In the genomic region with DNA sequence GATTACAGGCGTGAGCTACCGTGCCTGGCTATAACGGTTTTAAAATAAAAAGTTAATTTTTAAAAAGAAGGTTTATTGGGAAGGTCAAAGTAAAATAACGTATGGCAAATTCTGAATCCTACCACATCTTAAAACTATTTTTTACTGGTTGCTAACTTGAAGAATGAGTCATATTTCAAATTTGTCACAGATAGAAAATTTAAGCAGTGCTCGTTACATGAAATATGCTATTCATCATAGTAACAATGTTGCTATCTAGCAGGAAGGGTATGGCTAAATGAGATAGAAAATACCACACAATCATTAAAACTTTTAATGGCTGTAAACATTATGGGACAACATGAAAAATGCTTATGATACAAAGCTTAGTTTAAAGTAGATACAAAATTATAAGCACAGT, we compare ENCODE assay signal across 1 cellular context.
TF ChIP-seq lines count a peak whose summit lies in the region.

No MANE protein-coding gene starts in this region.

TF ChIP-seq in SK-N-SH treated with all-trans-retinoic acid at 6 μM for 48 hours, 23 proteins besides CTCF, POLR2A, EP300 and RAD21 (continued from another document):
- TF ChIP-seq, protein P1, sequence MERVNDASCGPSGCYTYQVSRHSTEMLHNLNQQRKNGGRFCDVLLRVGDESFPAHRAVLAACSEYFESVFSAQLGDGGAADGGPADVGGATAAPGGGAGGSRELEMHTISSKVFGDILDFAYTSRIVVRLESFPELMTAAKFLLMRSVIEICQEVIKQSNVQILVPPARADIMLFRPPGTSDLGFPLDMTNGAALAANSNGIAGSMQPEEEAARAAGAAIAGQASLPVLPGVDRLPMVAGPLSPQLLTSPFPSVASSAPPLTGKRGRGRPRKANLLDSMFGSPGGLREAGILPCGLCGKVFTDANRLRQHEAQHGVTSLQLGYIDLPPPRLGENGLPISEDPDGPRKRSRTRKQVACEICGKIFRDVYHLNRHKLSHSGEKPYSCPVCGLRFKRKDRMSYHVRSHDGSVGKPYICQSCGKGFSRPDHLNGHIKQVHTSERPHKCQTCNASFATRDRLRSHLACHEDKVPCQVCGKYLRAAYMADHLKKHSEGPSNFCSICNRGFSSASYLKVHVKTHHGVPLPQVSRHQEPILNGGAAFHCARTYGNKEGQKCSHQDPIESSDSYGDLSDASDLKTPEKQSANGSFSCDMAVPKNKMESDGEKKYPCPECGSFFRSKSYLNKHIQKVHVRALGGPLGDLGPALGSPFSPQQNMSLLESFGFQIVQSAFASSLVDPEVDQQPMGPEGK (CRISPR knock-in tag; IDR thresholded peaks at IDR 0.05; ENCODE audit: borderline replicate concordance): no peak
- TF ChIP-seq ISL1 (CRISPR knock-in tag; IDR thresholded peaks at IDR 0.05) (no peak; the same call in 1 of the 2 replicates), TCF4 (CRISPR knock-in tag; IDR thresholded peaks at IDR 0.05; ENCODE audit: borderline replicate concordance) (no peak)
